In the genomic region with DNA sequence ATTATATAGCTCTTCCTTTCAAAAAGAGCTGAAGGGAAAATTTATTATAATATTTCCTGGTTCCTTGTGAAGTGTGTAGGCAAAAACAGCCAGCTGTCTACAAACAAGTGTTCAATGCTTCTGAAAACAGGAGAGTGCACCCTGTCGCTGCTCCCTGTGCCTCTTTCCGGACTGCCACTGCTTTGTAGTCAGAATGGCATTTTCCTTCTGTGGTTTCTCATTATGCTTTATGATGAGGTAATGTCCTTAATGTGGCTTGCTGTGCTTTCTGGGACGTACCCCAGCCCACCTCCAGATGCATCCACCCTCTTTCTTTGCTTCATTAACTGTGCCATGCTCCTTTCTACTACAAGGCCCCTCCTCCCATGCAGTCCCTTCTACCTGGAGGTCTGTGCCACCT, we compare ENCODE assay signal across 14 cellular contexts.
"Had no signal": no experiment of that assay in that cellular context is flagged by ENCODE, and none has a peak within 500 bp of the region (broad histone marks: within the 10 kb centered on the region; RNA-seq: fewer than 3 reads in every experiment).

No MANE protein-coding gene starts in this region.

- ATAC-seq: activated CD8-positive, alpha-beta T cell treated with anti-CD3 and anti-CD28 coated beads, Interleukin-2, amount 10 ng/mL, durations not matched to agents 7 days and 5 days; heart right ventricle; left lobe of liver; mucosa of descending colon; stimulated activated naive CD8-positive, alpha-beta T cell treated with anti-CD3 and anti-CD28 coated beads, Interleukin-15, Interleukin-2, amounts not matched to agents 100 U/mL and 50 U/mL, for 24 hours; WTC11 had no signal

- DNase-seq: activated CD4-positive, alpha-beta T cell treated with anti-CD3 and anti-CD28 coated beads for 48 hours; activated CD8-positive, alpha-beta memory T cell treated with anti-CD3 and anti-CD28 coated beads, Interleukin-2, amount 50 U/mL, for 48 hours; activated CD8-positive, alpha-beta T cell treated with anti-CD3 and anti-CD28 coated beads, Interleukin-2, amount 10 ng/mL, durations not matched to agents 7 days and 5 days; activated naive CD4-positive, alpha-beta T cell; heart right ventricle; mammary epithelial cell; mucosa of descending colon; sigmoid colon; stimulated activated CD4-positive, alpha-beta T cell treated with anti-CD3 and anti-CD28 coated beads, Interleukin-2, amount 100 ng/mL, for 48 hours; stimulated activated naive CD8-positive, alpha-beta T cell treated with anti-CD3 and anti-CD28 coated beads, Interleukin-15, Interleukin-2, amounts not matched to agents 100 U/mL and 50 U/mL, for 24 hours; upper lobe of left lung had no signal

- H3K4me3 Mint-ChIP-seq: activated CD8-positive, alpha-beta T cell treated with anti-CD3 and anti-CD28 coated beads, Interleukin-2, amount 10 ng/mL, durations not matched to agents 7 days and 5 days; nephron; WTC11 had no signal

- H3K27ac Mint-ChIP-seq: activated CD8-positive, alpha-beta T cell treated with anti-CD3 and anti-CD28 coated beads, Interleukin-2, amount 10 ng/mL, durations not matched to agents 7 days and 5 days; nephron; WTC11 had no signal
